ENCODE assay signal across 1 cellular context in genomic region chr5:143533475-143533874, GRCh38.
TF ChIP-seq lines count a peak whose summit lies in the region.

No MANE protein-coding gene starts in this region.

TF ChIP-seq in HEK293, 187 proteins besides CTCF, POLR2A, EP300 and RAD21:
- TF ChIP-seq ZBTB11 (tag by site-specific recombination; conservative IDR thresholded peaks at IDR 0.05; ENCODE audit: low read depth) (no peak), ZNF239 (tag by site-specific recombination; IDR thresholded peaks at IDR 0.05) (peak; percentile 71; the same call in 1 of the 2 replicates)
